Comparison of ENCODE assay signal across 24 cellular contexts in genomic region chr3:34934660-34935059, GRCh38.
"Had no signal": no experiment of that assay in that cellular context is flagged by ENCODE, and none has a peak within 500 bp of the region (broad histone marks: within the 10 kb centered on the region; RNA-seq: fewer than 3 reads in every experiment).

No MANE protein-coding gene starts in this region.

- DNase-seq: Kasumi-1, MV-4-11, NCI-H1048, NCI-H1105 treated with DMSO at 0.1 percent for 48 hours, NCI-H1417 treated with DMSO at 0.1 percent for 48 hours, NCI-H146, NCI-H1694 treated with DMSO at 0.1 percent for 48 hours, NCI-H1930, NCI-H2081, NCI-H2171, NCI-H226, NCI-H446, NCI-H510A, NCI-H524 treated with DMSO at 0.1 percent for 48 hours, NCI-H69, NCI-H774, Right ventricle myocardium superior, RPMI8226, SIG-M5 had no signal

- H3K4me3 ChIP-seq: K562, SJSA1, SK-N-MC had no signal

- H3K27ac ChIP-seq: HL-60, KMS-11, SJSA1, SK-N-MC had no signal

- H3K36me3 ChIP-seq: SJSA1 had no signal

- H3K27me3 ChIP-seq: SJSA1 had no signal

- H3K4me2 ChIP-seq: KMS-11 had no signal

- H3K9ac ChIP-seq: KMS-11 had no signal

- H3K9me3 ChIP-seq: SJSA1 had no signal

- H3K4me1 ChIP-seq: SJSA1 had no signal
